ENCODE assay signal across 17 cellular contexts in genomic region chrX:48998391-48998790, GRCh38. TPM values are rescaled to one million over a fixed set of nuclear protein-coding genes. Genes with fewer than 3 reads are reported as not detected.
DNase-seq lines count a peak whose midpoint lies in the region; TF ChIP-seq lines count a peak whose summit lies in the region.
"Had no signal": no experiment of that assay in that cellular context is flagged by ENCODE, and none has a peak within 500 bp of the region (broad histone marks: within the 10 kb centered on the region; RNA-seq: fewer than 3 reads in every experiment).

No MANE protein-coding gene starts in this region.

- no peaks in the 10 kb centered on the region for H3K9me3 ChIP-seq in uterus

- H3K36me3 ChIP-seq in uterus, result no peaks in the 10 kb centered on the region

- TF ChIP-seq CTCF in nephron progenitor cell (IDR thresholded peaks at IDR 0.05) (no peak), uterus (IDR thresholded peaks at IDR 0.05) (no peak), osteocyte (IDR thresholded peaks at IDR 0.05) (no peak)

- no peak for TF ChIP-seq POLR2A in uterus (IDR thresholded peaks at IDR 0.05)

- H3K9me3 Mint-ChIP-seq in activated CD4-positive, alpha-beta T cell treated with anti-CD3 and anti-CD28 coated beads, Interleukin-2, amount 10 ng/mL, durations not matched to agents 7 days and 5 days, result no peaks in the 10 kb centered on the region
- no peaks in the 10 kb centered on the region for H3K9me3 Mint-ChIP-seq in activated T-helper 2 cell treated with anti-CD3 and anti-CD28 coated beads, Interferon-gamma antibody, Interleukin-2, Interleukin-4, amounts not matched to agents 10 μg/mL and 5 μg/mL and 100 μg/mL, durations not matched to agents 14 hours and 24 hours and 36 hours
- peaks cover 44% of the 10 kb centered on the region for H3K9me3 Mint-ChIP-seq in nephron progenitor cell
- no peaks in the 10 kb centered on the region for H3K9me3 Mint-ChIP-seq in osteocyte (ENCODE audit: unreplicated experiment)
- H3K9me3 Mint-ChIP-seq: activated naive CD8-positive, alpha-beta T cell treated with anti-CD3 and anti-CD28 coated beads, Interleukin-2, amount 50 U/mL, for 24 hours; type B pancreatic cell had no signal

- in situ Hi-C loops in KBM-7 (cut with MboI; ENCODE audit: low pct_unique_long_range_greater_than_20kb, low sequenced_read_pairs), result no loop called here

- peak; percentile 9 for DNase-seq in activated CD4-positive, alpha-beta T cell treated with anti-CD3 and anti-CD28 coated beads for 48 hours
- DNase-seq in activated CD4-positive, alpha-beta T cell treated with anti-CD3 and anti-CD28 coated beads, Interleukin-2, amount 10 ng/mL, durations not matched to agents 7 days and 5 days, result no peak
- DNase-seq in KBM-7 (peak; percentile 38), nephron progenitor cell (no peak), uterus (no peak), osteocyte (ENCODE audit: extremely low spot score, unreplicated experiment) (no peak)
- no peak for DNase-seq in activated T-helper 2 cell treated with anti-CD3 and anti-CD28 coated beads, Interferon-gamma antibody, Interleukin-2, Interleukin-4, amounts not matched to agents 10 μg/mL and 5 μg/mL and 100 μg/mL, durations not matched to agents 14 hours and 24 hours and 36 hours (ENCODE audit: low spot score)
- no peak for DNase-seq in stimulated activated CD4-positive, alpha-beta T cell treated with anti-CD3 and anti-CD28 coated beads, Interleukin-2, amount 100 ng/mL, for 48 hours
- DNase-seq: activated effector memory CD4-positive, alpha-beta T cell treated with Interleukin-2 at 50 U/mL for 16 hours; activated naive CD8-positive, alpha-beta T cell treated with anti-CD3 and anti-CD28 coated beads, Interleukin-2, amount 50 U/mL, for 24 hours; DMS153; erythroblast; GM23248; Karpas-422; NCI-H524 treated with DMSO at 0.1 percent for 48 hours had no signal

- H3K4me3 Mint-ChIP-seq in activated CD4-positive, alpha-beta T cell treated with anti-CD3 and anti-CD28 coated beads, Interleukin-2, amount 10 ng/mL, durations not matched to agents 7 days and 5 days, result no peak overlapping the region
- H3K4me3 Mint-ChIP-seq in activated T-helper 2 cell treated with anti-CD3 and anti-CD28 coated beads, Interferon-gamma antibody, Interleukin-2, Interleukin-4, amounts not matched to agents 10 μg/mL and 5 μg/mL and 100 μg/mL, durations not matched to agents 14 hours and 24 hours and 36 hours (ENCODE audit: low read depth), result peak overlapping the region; percentile 11
- peak overlapping the region; percentile 38 for H3K4me3 Mint-ChIP-seq in nephron progenitor cell
- H3K4me3 Mint-ChIP-seq in osteocyte (ENCODE audit: unreplicated experiment), result no peak overlapping the region
- H3K4me3 Mint-ChIP-seq: activated naive CD8-positive, alpha-beta T cell treated with anti-CD3 and anti-CD28 coated beads, Interleukin-2, amount 50 U/mL, for 24 hours; type B pancreatic cell had no signal

- intact Hi-C loops in activated T-helper 2 cell treated with anti-CD3 and anti-CD28 coated beads, Interferon-gamma antibody, Interleukin-2, Interleukin-4, amounts not matched to agents 10 μg/mL and 5 μg/mL and 100 μg/mL, durations not matched to agents 14 hours and 24 hours and 36 hours (cut with micrococcal nuclease), result no loop called here
- intact Hi-C loops in uterus (cut with DNase I; ENCODE audit: low total_unique reads), result no loop called here

- H3K27me3 ChIP-seq in uterus, result no peaks in the 10 kb centered on the region

- CTCF ChIA-PET in activated CD4-positive, alpha-beta T cell treated with anti-CD3 and anti-CD28 coated beads, Interleukin-2, amount 10 ng/mL, durations not matched to agents 7 days and 5 days (lab: Charles Lee), result no interaction called here

- H3K4me3 ChIP-seq in uterus, result no peak overlapping the region
- H3K4me3 ChIP-seq: BLaER1, GM23248 had no signal

- peaks cover 40% of the 10 kb centered on the region for H3K36me3 Mint-ChIP-seq in activated CD4-positive, alpha-beta T cell treated with anti-CD3 and anti-CD28 coated beads, Interleukin-2, amount 10 ng/mL, durations not matched to agents 7 days and 5 days (ENCODE audit: low read depth)
- H3K36me3 Mint-ChIP-seq in activated T-helper 2 cell treated with anti-CD3 and anti-CD28 coated beads, Interferon-gamma antibody, Interleukin-2, Interleukin-4, amounts not matched to agents 10 μg/mL and 5 μg/mL and 100 μg/mL, durations not matched to agents 14 hours and 24 hours and 36 hours (ENCODE audit: low read depth), result peaks cover 59% of the 10 kb centered on the region
- H3K36me3 Mint-ChIP-seq in nephron progenitor cell (ENCODE audit: low read depth) (peaks cover 60% of the 10 kb centered on the region), osteocyte (ENCODE audit: unreplicated experiment) (peaks cover 19% of the 10 kb centered on the region)

- H3K27ac ChIP-seq in uterus, result no peak overlapping the region
- H3K27ac ChIP-seq: BLaER1, GM23248 had no signal

- no peaks in the 10 kb centered on the region for H3K4me1 ChIP-seq in uterus

- H3K4me1 Mint-ChIP-seq in activated CD4-positive, alpha-beta T cell treated with anti-CD3 and anti-CD28 coated beads, Interleukin-2, amount 10 ng/mL, durations not matched to agents 7 days and 5 days, result peaks cover 37% of the 10 kb centered on the region
- H3K4me1 Mint-ChIP-seq in activated T-helper 2 cell treated with anti-CD3 and anti-CD28 coated beads, Interferon-gamma antibody, Interleukin-2, Interleukin-4, amounts not matched to agents 10 μg/mL and 5 μg/mL and 100 μg/mL, durations not matched to agents 14 hours and 24 hours and 36 hours (ENCODE audit: low read depth), result peaks cover 32% of the 10 kb centered on the region
- H3K4me1 Mint-ChIP-seq in nephron progenitor cell (peaks cover 19% of the 10 kb centered on the region), osteocyte (ENCODE audit: unreplicated experiment) (peaks cover 9% of the 10 kb centered on the region)

- no peaks in the 10 kb centered on the region for H3K27me3 Mint-ChIP-seq in activated CD4-positive, alpha-beta T cell treated with anti-CD3 and anti-CD28 coated beads, Interleukin-2, amount 10 ng/mL, durations not matched to agents 7 days and 5 days
- no peaks in the 10 kb centered on the region for H3K27me3 Mint-ChIP-seq in activated T-helper 2 cell treated with anti-CD3 and anti-CD28 coated beads, Interferon-gamma antibody, Interleukin-2, Interleukin-4, amounts not matched to agents 10 μg/mL and 5 μg/mL and 100 μg/mL, durations not matched to agents 14 hours and 24 hours and 36 hours (ENCODE audit: low read depth)
- H3K27me3 Mint-ChIP-seq in nephron progenitor cell (ENCODE audit: low read depth, poor library complexity) (peaks cover 3% of the 10 kb centered on the region), osteocyte (ENCODE audit: unreplicated experiment) (no peaks in the 10 kb centered on the region)
- H3K27me3 Mint-ChIP-seq: activated naive CD8-positive, alpha-beta T cell treated with anti-CD3 and anti-CD28 coated beads, Interleukin-2, amount 50 U/mL, for 24 hours; type B pancreatic cell had no signal

- H3K27ac Mint-ChIP-seq in activated CD4-positive, alpha-beta T cell treated with anti-CD3 and anti-CD28 coated beads, Interleukin-2, amount 10 ng/mL, durations not matched to agents 7 days and 5 days, result no peak overlapping the region
- H3K27ac Mint-ChIP-seq in activated T-helper 2 cell treated with anti-CD3 and anti-CD28 coated beads, Interferon-gamma antibody, Interleukin-2, Interleukin-4, amounts not matched to agents 10 μg/mL and 5 μg/mL and 100 μg/mL, durations not matched to agents 14 hours and 24 hours and 36 hours, result no peak overlapping the region
- no peak overlapping the region for H3K27ac Mint-ChIP-seq in nephron progenitor cell
- H3K27ac Mint-ChIP-seq in osteocyte (ENCODE audit: unreplicated experiment), result no peak overlapping the region
- H3K27ac Mint-ChIP-seq: activated naive CD8-positive, alpha-beta T cell treated with anti-CD3 and anti-CD28 coated beads, Interleukin-2, amount 50 U/mL, for 24 hours; type B pancreatic cell had no signal

- POLR2A ChIA-PET in activated CD4-positive, alpha-beta T cell treated with anti-CD3 and anti-CD28 coated beads, Interleukin-2, amount 10 ng/mL, durations not matched to agents 7 days and 5 days (lab: Charles Lee), result no interaction called here

RNA-seq across cellular contexts. Expression of gene GRIPAP1, which starts 3.7 kb away (rescaled TPM):
- total RNA-seq in activated CD4-positive, alpha-beta T cell treated with anti-CD3 and anti-CD28 coated beads, Interleukin-2, amount 10 ng/mL, durations not matched to agents 7 days and 5 days, result 10 to 100 TPM; 73.2 to 91.2 TPM
- total RNA-seq in activated T-helper 2 cell treated with anti-CD3 and anti-CD28 coated beads, Interferon-gamma antibody, Interleukin-2, Interleukin-4, amounts not matched to agents 10 μg/mL and 5 μg/mL and 100 μg/mL, durations not matched to agents 14 hours and 24 hours and 36 hours, result 86.5 and 93.1 TPM in 2 replicates
- total RNA-seq in uterus (10 to 100 TPM; 15.4 to 57.6 (median 22.0) TPM), osteocyte (42.2 and 48.5 TPM in 2 replicates)

RNA-seq across cellular contexts. Expression of gene KCND1, which starts 26.7 kb away (rescaled TPM):
- 1 to 10 TPM; 2.9 to 3.6 TPM for total RNA-seq in activated CD4-positive, alpha-beta T cell treated with anti-CD3 and anti-CD28 coated beads, Interleukin-2, amount 10 ng/mL, durations not matched to agents 7 days and 5 days
- 2.9 and 3.3 TPM in 2 replicates for total RNA-seq in activated T-helper 2 cell treated with anti-CD3 and anti-CD28 coated beads, Interferon-gamma antibody, Interleukin-2, Interleukin-4, amounts not matched to agents 10 μg/mL and 5 μg/mL and 100 μg/mL, durations not matched to agents 14 hours and 24 hours and 36 hours
- total RNA-seq in uterus (1 to 10 TPM in 2 of 4 donors, under 1 TPM in 1, not detected in 1; 0.29 to 4.6 (median 3.2) TPM), osteocyte (1.4 and 2.5 TPM in 2 replicates)

RNA-seq across cellular contexts. Expression of gene OTUD5, which starts 41.0 kb away (rescaled TPM):
- 10 to 100 TPM; 49.0 to 54.1 TPM for total RNA-seq in activated CD4-positive, alpha-beta T cell treated with anti-CD3 and anti-CD28 coated beads, Interleukin-2, amount 10 ng/mL, durations not matched to agents 7 days and 5 days
- total RNA-seq in activated T-helper 2 cell treated with anti-CD3 and anti-CD28 coated beads, Interferon-gamma antibody, Interleukin-2, Interleukin-4, amounts not matched to agents 10 μg/mL and 5 μg/mL and 100 μg/mL, durations not matched to agents 14 hours and 24 hours and 36 hours, result 73.9 and 77.9 TPM in 2 replicates
- total RNA-seq in uterus, result 10 to 100 TPM in 3 of 4 donors, 1 to 10 TPM in 1; 8.5 to 58.7 (median 21.8) TPM
- 54.9 and 57.4 TPM in 2 replicates for total RNA-seq in osteocyte

RNA-seq across cellular contexts. Expression of gene TFE3, which starts 44.8 kb away (rescaled TPM):
- 10 to 100 TPM; 25.7 to 26.8 TPM for total RNA-seq in activated CD4-positive, alpha-beta T cell treated with anti-CD3 and anti-CD28 coated beads, Interleukin-2, amount 10 ng/mL, durations not matched to agents 7 days and 5 days
- 28.4 and 28.5 TPM in 2 replicates for total RNA-seq in activated T-helper 2 cell treated with anti-CD3 and anti-CD28 coated beads, Interferon-gamma antibody, Interleukin-2, Interleukin-4, amounts not matched to agents 10 μg/mL and 5 μg/mL and 100 μg/mL, durations not matched to agents 14 hours and 24 hours and 36 hours
- total RNA-seq in uterus (10 to 100 TPM; 16.7 to 75.0 (median 38.7) TPM), osteocyte (44.7 and 51.8 TPM in 2 replicates)

Comparison
In these comparisons a context has a peak if more than half of its experiments do, and no peak if none do; other contexts are left out.
1. DNase-seq: peak in activated CD4-positive, alpha-beta T cell treated with anti-CD3 and anti-CD28 coated beads for 48 hours (single experiment) and KBM-7 (single experiment); none in activated CD4-positive, alpha-beta T cell treated with anti-CD3 and anti-CD28 coated beads, Interleukin-2, amount 10 ng/mL, durations not matched to agents 7 days and 5 days (single experiment), activated T-helper 2 cell treated with anti-CD3 and anti-CD28 coated beads, Interferon-gamma antibody, Interleukin-2, Interleukin-4, amounts not matched to agents 10 μg/mL and 5 μg/mL and 100 μg/mL, durations not matched to agents 14 hours and 24 hours and 36 hours (single experiment), nephron progenitor cell (single experiment), uterus (0 of 2), stimulated activated CD4-positive, alpha-beta T cell treated with anti-CD3 and anti-CD28 coated beads, Interleukin-2, amount 100 ng/mL, for 48 hours (0 of 2) and osteocyte (single experiment).
2. H3K4me3 Mint-ChIP-seq: peak in activated T-helper 2 cell treated with anti-CD3 and anti-CD28 coated beads, Interferon-gamma antibody, Interleukin-2, Interleukin-4, amounts not matched to agents 10 μg/mL and 5 μg/mL and 100 μg/mL, durations not matched to agents 14 hours and 24 hours and 36 hours (single experiment) and nephron progenitor cell (single experiment); none in activated CD4-positive, alpha-beta T cell treated with anti-CD3 and anti-CD28 coated beads, Interleukin-2, amount 10 ng/mL, durations not matched to agents 7 days and 5 days (single experiment) and osteocyte (single experiment).